ENCODE assay signal across 8 cellular contexts in the genomic region with DNA sequence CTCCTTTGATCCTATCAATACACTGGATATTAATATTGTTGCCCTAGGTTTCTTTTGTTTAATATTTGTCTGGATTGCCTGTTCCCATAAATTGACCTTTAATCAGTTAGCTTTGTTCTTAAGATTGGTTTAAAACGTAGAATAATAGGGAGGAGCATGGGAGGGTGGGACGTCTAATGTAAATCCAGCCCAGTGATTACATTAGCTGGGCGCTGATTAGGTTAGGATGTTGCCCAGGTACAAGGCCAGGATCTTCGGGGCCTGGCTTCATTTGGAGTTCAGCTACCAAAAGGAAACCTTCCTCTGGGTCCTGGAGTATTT. TPM values are rescaled to one million over a fixed set of nuclear protein-coding genes. Genes with fewer than 3 reads are reported as not detected.
DNase-seq lines count a peak whose midpoint lies in the region; ATAC-seq and TF ChIP-seq lines count a peak whose summit lies in the region.

A gene with protein sequence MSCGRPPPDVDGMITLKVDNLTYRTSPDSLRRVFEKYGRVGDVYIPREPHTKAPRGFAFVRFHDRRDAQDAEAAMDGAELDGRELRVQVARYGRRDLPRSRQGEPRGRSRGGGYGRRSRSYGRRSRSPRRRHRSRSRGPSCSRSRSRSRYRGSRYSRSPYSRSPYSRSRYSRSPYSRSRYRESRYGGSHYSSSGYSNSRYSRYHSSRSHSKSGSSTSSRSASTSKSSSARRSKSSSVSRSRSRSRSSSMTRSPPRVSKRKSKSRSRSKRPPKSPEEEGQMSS (plus strand): TSS at position 199 of the 321 bp plus-strand sequence. CDS start 308 bp downstream, outside the sequence.

- peaks cover 0 to 3% of the 10 kb centered on the region in 2 donors for H3K27me3 Mint-ChIP-seq in CD4-positive, alpha-beta memory T cell

- H3K4me1 Mint-ChIP-seq in CD4-positive, alpha-beta memory T cell: peaks cover 20 to 33% (median 27%) of the 10 kb centered on the region in 4 donors

- no peaks in the 10 kb centered on the region for H3K36me3 ChIP-seq in CD4-positive, alpha-beta memory T cell (ENCODE audit: insufficient read depth, low read length)
- peaks cover 4% of the 10 kb centered on the region; the same call in 1 of the 2 replicates for H3K36me3 ChIP-seq in WERI-Rb-1
- H3K36me3 ChIP-seq in psoas muscle (ENCODE audit: insufficient read depth in 1 of 2, low read depth in 1 of 2): no peaks in the 10 kb centered on the region

- WGBS in psoas muscle, 3 donors: 0 to 1% (median 0%) methylated on average over 4 of the region's 4 CpGs

- peak within 1 kb of the TSS; percentile 95 for H3K27ac ChIP-seq in CD4-positive, alpha-beta memory T cell (ENCODE audit: low read depth, low read length)
- peak within 1 kb of the TSS; percentile 91 for H3K27ac ChIP-seq in WERI-Rb-1
- peak within 1 kb of the TSS; percentile 93 for H3K27ac ChIP-seq in psoas muscle

- H3K4me3 ChIP-seq in CD4-positive, alpha-beta memory T cell (ENCODE audit: low read length in 2 of 2): peak within 1 kb of the TSS; percentile 92 to 96
- H3K4me3 ChIP-seq in WERI-Rb-1 (ENCODE audit: low read depth, low read length) (peak within 1 kb of the TSS; percentile 99), psoas muscle (peak within 1 kb of the TSS; percentile 84)

- H3K27ac Mint-ChIP-seq in CD4-positive, alpha-beta memory T cell: peak within 1 kb of the TSS; percentile 94 to 98 (median 96)

- intact Hi-C loops in CD4-positive, alpha-beta memory T cell (cut with micrococcal nuclease): loop anchor here (1.0 to 5.0 kb wide), 6 partner anchors 93 to 1869 kb away; partner anchors contain the start of genes ANKRD49, CWC15, KDM4D and MRE11
- intact Hi-C loops in Right ventricle myocardium inferior (cut with DNase I) (loop anchor here (1.0 to 10.0 kb wide), 5 partner anchors 85 to 638 kb away; partner anchors contain the start of genes CWC15, KDM4D and SESN3), psoas muscle (cut with DNase I) (loop anchor here (1.0 to 10.0 kb wide), 8 partner anchors 85 to 698 kb away; partner anchors contain the start of genes CWC15 (in 2 of the 2), KDM4D (in 2 of the 2) and SESN3 (in 1 of the 2))

- H3K27me3 ChIP-seq in CD4-positive, alpha-beta memory T cell (ENCODE audit: insufficient read depth, low read length): no peaks in the 10 kb centered on the region
- no peaks in the 10 kb centered on the region for H3K27me3 ChIP-seq in WERI-Rb-1 (ENCODE audit: insufficient read depth, low read depth, severe bottlenecking)
- H3K27me3 ChIP-seq in psoas muscle (ENCODE audit: insufficient read depth in 3 of 3, low read length in 2 of 3): no peaks in the 10 kb centered on the region

- no peaks in the 10 kb centered on the region for H3K9me3 Mint-ChIP-seq in CD4-positive, alpha-beta memory T cell

- DNase-seq in CD4-positive, alpha-beta memory T cell: no peak
- DNase-seq in WERI-Rb-1 (no peak), Right ventricle myocardium inferior (ENCODE audit: missing footprints) (no peak), psoas muscle (no peak), epidermal melanocyte (ENCODE audit: insufficient read length, low spot score) (no peak), GF-D8 (lab: John Stamatoyannopoulos, UW) (no peak)

- peak; percentile 49 for ATAC-seq in GM19455 (IDR thresholded peaks at IDR 0.05; ENCODE audit: unreplicated experiment)
- ATAC-seq in HG03520 (IDR thresholded peaks at IDR 0.05; ENCODE audit: unreplicated experiment): peak; percentile 24
- ATAC-seq in Right ventricle myocardium inferior: no peak
- ATAC-seq in psoas muscle: no peak

- TF ChIP-seq CTCF in WERI-Rb-1 (IDR thresholded peaks at IDR 0.05; ENCODE audit: low read depth, low read length): no peak
- TF ChIP-seq CTCF in psoas muscle (IDR thresholded peaks at IDR 0.05): no peak

- peaks cover 32% of the 10 kb centered on the region for H3K4me1 ChIP-seq in CD4-positive, alpha-beta memory T cell (ENCODE audit: insufficient read depth, low read length)
- peaks cover 12% of the 10 kb centered on the region for H3K4me1 ChIP-seq in psoas muscle

- POLR2A ChIA-PET in CD4-positive, alpha-beta memory T cell (lab: Charles Lee; ENCODE audit: partially characterized antibody): interaction anchor here (0.6 to 13.9 kb wide), 24 partner anchors 8 to 1325 kb away, joined by 3 to 376 read pairs (median 10); partner anchors contain the start of genes C11orf54, CCDC82, CEP57 and CWC15

- H3K36me3 Mint-ChIP-seq in CD4-positive, alpha-beta memory T cell: peaks cover 10 to 18% of the 10 kb centered on the region in 2 donors

- no peaks in the 10 kb centered on the region for H3K9me3 ChIP-seq in CD4-positive, alpha-beta memory T cell (ENCODE audit: control insufficient read depth in 1 of 2, low read length in 2 of 2)
- no peaks in the 10 kb centered on the region for H3K9me3 ChIP-seq in WERI-Rb-1 (ENCODE audit: severe bottlenecking)
- no peaks in the 10 kb centered on the region for H3K9me3 ChIP-seq in psoas muscle

- CTCF ChIA-PET in CD4-positive, alpha-beta memory T cell (lab: Charles Lee; ENCODE audit: partially characterized antibody): interaction anchor here (0.8 to 10.0 kb wide), 20 partner anchors 9 to 1327 kb away, joined by 3 to 167 read pairs (median 6); partner anchors contain the start of genes CWC15, ENDOD1, FAM76B and KDM4D

- H3K4me3 Mint-ChIP-seq in CD4-positive, alpha-beta memory T cell: peak within 1 kb of the TSS; percentile 94 to 98 (median 96)

RNA-seq across cellular contexts. Expression of the gene that starts here (rescaled TPM):
- total RNA-seq in CD4-positive, alpha-beta memory T cell: 100 to 1,000 TPM; 107 to 117 TPM
- polyA plus RNA-seq in CD4-positive, alpha-beta memory T cell: 100 to 1,000 TPM; 104 to 147 TPM
- total RNA-seq in Right ventricle myocardium inferior: 22.8 TPM
- 10 to 100 TPM; 26.6 to 35.3 (median 29.7) TPM for total RNA-seq in psoas muscle
- polyA plus RNA-seq in psoas muscle: 10 to 100 TPM; 17.7 to 24.8 (median 21.7) TPM

Comparison
In these comparisons a context has a peak if more than half of its experiments do, and no peak if none do; other contexts are left out.
1. RNA of the gene that starts here (polyA plus RNA-seq): 104 to 147 TPM in CD4-positive, alpha-beta memory T cell; 17.7 to 24.8 TPM in psoas muscle; every median in the first group is over 4 times any median in the second.
2. ATAC-seq: peak in GM19455 (single experiment) and HG03520 (single experiment); none in Right ventricle myocardium inferior (single experiment) and psoas muscle (0 of 4).
3. Peak in every context shown above with its lines, with median percentiles within 50 percentile points of each other: H3K27ac ChIP-seq and H3K4me3 ChIP-seq.